Comparison of ENCODE assay signal across 19 cellular contexts in genomic region chr12:22014041-22014782, GRCh38.
"Had no signal": no experiment of that assay in that cellular context is flagged by ENCODE, and none has a peak within 500 bp of the region (broad histone marks: within the 10 kb centered on the region; RNA-seq: fewer than 3 reads in every experiment).

No MANE protein-coding gene starts in this region.

- FAIRE-seq: bronchial epithelial cell had no signal

- H3K36me3 ChIP-seq: lower lobe of right lung, spleen, thoracic aorta, upper lobe of right lung had no signal

- H3K4me1 Mint-ChIP-seq: activated naive CD8-positive, alpha-beta T cell treated with anti-CD3 and anti-CD28 coated beads, Interleukin-2, amount 10 ng/mL, durations not matched to agents 7 days and 5 days; endodermal cell; immature natural killer cell; stimulated activated effector memory CD8-positive, alpha-beta T cell treated with anti-CD3 and anti-CD28 coated beads, Interleukin-12 subunit alpha, Interleukin-12 subunit beta, amount 100 ng/mL, for 72 hours had no signal

- ATAC-seq: lower lobe of right lung; sciatic nerve; stimulated activated effector memory CD8-positive, alpha-beta T cell treated with anti-CD3 and anti-CD28 coated beads, Interleukin-12 subunit alpha, Interleukin-12 subunit beta, amount 100 ng/mL, for 72 hours; upper lobe of right lung had no signal

- H3K9me3 ChIP-seq: lower lobe of right lung, thoracic aorta, upper lobe of right lung had no signal

- H3K4me3 Mint-ChIP-seq: activated naive CD8-positive, alpha-beta T cell treated with anti-CD3 and anti-CD28 coated beads, Interleukin-2, amount 10 ng/mL, durations not matched to agents 7 days and 5 days; endodermal cell; immature natural killer cell; nephron progenitor cell; stimulated activated effector memory CD8-positive, alpha-beta T cell treated with anti-CD3 and anti-CD28 coated beads, Interleukin-12 subunit alpha, Interleukin-12 subunit beta, amount 100 ng/mL, for 72 hours had no signal

- H3K4me1 ChIP-seq: lower lobe of right lung, spleen, upper lobe of right lung had no signal

- H3K27me3 Mint-ChIP-seq: progenitor cell of endocrine pancreas had no signal

- H3K4me3 ChIP-seq: dorsolateral prefrontal cortex, lower lobe of right lung, spleen, thoracic aorta, upper lobe of right lung had no signal

- H3K27ac Mint-ChIP-seq: activated naive CD8-positive, alpha-beta T cell treated with anti-CD3 and anti-CD28 coated beads, Interleukin-2, amount 10 ng/mL, durations not matched to agents 7 days and 5 days; endodermal cell; immature natural killer cell; nephron progenitor cell; progenitor cell of endocrine pancreas; stimulated activated effector memory CD8-positive, alpha-beta T cell treated with anti-CD3 and anti-CD28 coated beads, Interleukin-12 subunit alpha, Interleukin-12 subunit beta, amount 100 ng/mL, for 72 hours had no signal

- H3K27me3 ChIP-seq: dorsolateral prefrontal cortex, spleen, upper lobe of right lung had no signal

- H3K36me3 Mint-ChIP-seq: activated naive CD8-positive, alpha-beta T cell treated with anti-CD3 and anti-CD28 coated beads, Interleukin-2, amount 10 ng/mL, durations not matched to agents 7 days and 5 days; immature natural killer cell; stimulated activated effector memory CD8-positive, alpha-beta T cell treated with anti-CD3 and anti-CD28 coated beads, Interleukin-12 subunit alpha, Interleukin-12 subunit beta, amount 100 ng/mL, for 72 hours had no signal

- H3K27ac ChIP-seq: dorsolateral prefrontal cortex, lower lobe of right lung, spleen, thoracic aorta, upper lobe of right lung had no signal

- DNase-seq: activated CD4-positive, CD25-positive, alpha-beta regulatory T cell treated with anti-CD3 and anti-CD28 coated beads, Interleukin-2, amount 50 U/mL, for 72 hours; activated naive CD4-positive, alpha-beta T cell; activated naive CD8-positive, alpha-beta T cell treated with anti-CD3 and anti-CD28 coated beads, Interleukin-2, amount 10 ng/mL, durations not matched to agents 7 days and 5 days; aorta; dorsolateral prefrontal cortex; endodermal cell; erythroblast; immature natural killer cell; lower lobe of right lung; nephron progenitor cell; occipital lobe; spleen; T-helper 1 cell; upper lobe of right lung had no signal

- H3K9me3 Mint-ChIP-seq: stimulated activated effector memory CD8-positive, alpha-beta T cell treated with anti-CD3 and anti-CD28 coated beads, Interleukin-12 subunit alpha, Interleukin-12 subunit beta, amount 100 ng/mL, for 72 hours had no signal
